Comparison of ENCODE assay signal across 10 cellular contexts in genomic region chr1:11944358-11944981, GRCh38. TPM values are rescaled to one million over a fixed set of nuclear protein-coding genes. Genes with fewer than 3 reads are reported as not detected.
DNase-seq lines count a peak whose midpoint lies in the region; ATAC-seq, FAIRE-seq and TF ChIP-seq lines count a peak whose summit lies in the region.
"Had no signal": no experiment of that assay in that cellular context is flagged by ENCODE, and none has a peak within 500 bp of the region (broad histone marks: within the 10 kb centered on the region; RNA-seq: fewer than 3 reads in every experiment).

No MANE protein-coding gene starts in this region.

- peaks cover 4% of the 10 kb centered on the region for H3K36me3 ChIP-seq in bronchial epithelial cell (ENCODE audit: control insufficient read depth, insufficient read depth, low read length)
- no peaks in the 10 kb centered on the region for H3K36me3 ChIP-seq in prostate gland

- H3K27ac Mint-ChIP-seq in T-helper 17 cell: no peak overlapping the region

- ATAC-seq in T-helper 17 cell: no peak
- ATAC-seq in HG03039 (IDR thresholded peaks at IDR 0.05; ENCODE audit: unreplicated experiment): no peak

- peak overlapping the region in 1 of 2 donors; percentile 45 for H3K27ac ChIP-seq in prostate gland
- H3K27ac ChIP-seq: neutrophil had no signal

- FAIRE-seq in bronchial epithelial cell (lab: Jason Lieb, UNC): peak; percentile 13
- FAIRE-seq: keratinocyte had no signal

- H3K4me1 Mint-ChIP-seq in T-helper 17 cell: peaks cover under 1% of the 10 kb centered on the region

- H3K9me3 ChIP-seq in prostate gland (no peaks in the 10 kb centered on the region), T-helper 17 cell (ENCODE audit: control insufficient read depth, low read length, poor library complexity, severe bottlenecking) (no peaks in the 10 kb centered on the region)
- H3K9me3 ChIP-seq: neutrophil had no signal

- H3K4me3 Mint-ChIP-seq in T-helper 17 cell: no peak overlapping the region

- WGBS in prostate gland: 42% methylated on average over 11 of the region's 12 CpGs

- TF ChIP-seq CTCF in bronchial epithelial cell (IDR thresholded peaks at IDR 0.05; ENCODE audit: insufficient read depth, low read length, severe bottlenecking): no peak
- no peak for TF ChIP-seq CTCF in prostate gland (IDR thresholded peaks at IDR 0.05)

- DNase-seq in Kasumi-1 (lab: John Stamatoyannopoulos, UW): peak; percentile 33 to 58
- peak; percentile 77 for DNase-seq in NCI-H2171 (lab: John Stamatoyannopoulos, UW)
- no peak for DNase-seq in bronchial epithelial cell (ENCODE audit: low read depth)
- peak; percentile 64 for DNase-seq in prostate gland (ENCODE audit: low spot score)
- no peak for DNase-seq in T-helper 17 cell
- no peak for DNase-seq in activated gamma-delta T cell (lab: John Stamatoyannopoulos, UW)
- DNase-seq in nucleus accumbens (lab: John Stamatoyannopoulos, UW): no peak

- no peaks in the 10 kb centered on the region for H3K27me3 Mint-ChIP-seq in T-helper 17 cell

- TF ChIP-seq POLR2A in prostate gland (IDR thresholded peaks at IDR 0.05): no peak

- H3K36me3 Mint-ChIP-seq in T-helper 17 cell (ENCODE audit: low read depth): no peaks in the 10 kb centered on the region

- H3K4me1 ChIP-seq in prostate gland (replicated peaks): no peaks in the 10 kb centered on the region

- H3K4me3 ChIP-seq in bronchial epithelial cell (ENCODE audit: low read depth, low read length) (no peak overlapping the region), prostate gland (no peak overlapping the region)

- no peaks in the 10 kb centered on the region for H3K27me3 ChIP-seq in bronchial epithelial cell (ENCODE audit: control insufficient read depth, insufficient read depth, low read length)
- no peaks in the 10 kb centered on the region for H3K27me3 ChIP-seq in prostate gland (replicated peaks; ENCODE audit: insufficient read depth)
- H3K27me3 ChIP-seq: neutrophil had no signal

- intact Hi-C loops in prostate gland (cut with DNase I): no loop called here

RNA-seq across cellular contexts. Expression of gene PLOD1, which starts 10.0 kb away (rescaled TPM):
- 54.8 and 65.3 TPM in 2 replicates for total RNA-seq in bronchial epithelial cell
- total RNA-seq in prostate gland: 10 to 100 TPM; 73.6 to 80.2 TPM
- total RNA-seq in T-helper 17 cell: 1 to 10 TPM; 2.8 to 3.0 TPM

RNA-seq across cellular contexts. Expression of gene KIAA2013, which starts 18.2 kb away (rescaled TPM):
- total RNA-seq in bronchial epithelial cell (32.9 and 45.6 TPM in 2 replicates), prostate gland (100 to 1,000 TPM; 104 to 137 TPM), T-helper 17 cell (10 to 100 TPM; 17.5 to 20.6 TPM)

RNA-seq across cellular contexts. Expression of gene MFN2, which starts 35.8 kb away (rescaled TPM):
- total RNA-seq in bronchial epithelial cell: 75.3 and 83.0 TPM in 2 replicates
- 10 to 100 TPM; 55.0 to 92.4 TPM for total RNA-seq in prostate gland
- total RNA-seq in T-helper 17 cell: 10 to 100 TPM; 34.7 to 46.4 TPM

Comparison
In these comparisons a context has a peak if more than half of its experiments do, and no peak if none do; other contexts are left out.
1. DNase-seq: peak in Kasumi-1 (2 of 2), NCI-H2171 (single experiment) and prostate gland (single experiment); none in bronchial epithelial cell (single experiment), T-helper 17 cell (0 of 3), activated gamma-delta T cell (single experiment) and nucleus accumbens (0 of 56).
2. RNA of gene PLOD1, which starts 10.0 kb away (total RNA-seq): 73.6 to 80.2 TPM in prostate gland and 54.8 to 65.3 TPM in bronchial epithelial cell; 2.8 to 3.0 TPM in T-helper 17 cell; every median in the first group is over 10 times any median in the second.